9 cellular contexts compared by ENCODE assay signal in genomic region chr2:101112772-101113157, GRCh38. TPM values are rescaled to one million over a fixed set of nuclear protein-coding genes. Genes with fewer than 3 reads are reported as not detected.
DNase-seq lines count a peak whose midpoint lies in the region; ATAC-seq and TF ChIP-seq lines count a peak whose summit lies in the region.
"Had no signal": no experiment of that assay in that cellular context is flagged by ENCODE, and none has a peak within 500 bp of the region (broad histone marks: within the 10 kb centered on the region; RNA-seq: fewer than 3 reads in every experiment).

No MANE protein-coding gene starts in this region.

- H3K4me3 ChIP-seq in HUES48 (ENCODE audit: low read depth, low read length), result peak overlapping the region; percentile 46; the same call in 1 of the 2 replicates
- no peak overlapping the region for H3K4me3 ChIP-seq in Panc1 (ENCODE audit: low read depth in 2 of 2, low read length in 2 of 2)
- H3K4me3 ChIP-seq in smooth muscle cell, result no peak overlapping the region

- in situ Hi-C loops in Panc1 (cut with HindIII; ENCODE audit: low pct_unique_long_range_greater_than_20kb, low sequenced_read_pairs), result no loop called here

- POLR2A ChIA-PET in Panc1 (lab: Charles Lee), result no interaction called here

- H3K36me3 ChIP-seq in HUES48 (ENCODE audit: control insufficient read depth, insufficient read depth, low read length) (no peaks in the 10 kb centered on the region), Panc1 (ENCODE audit: control insufficient read depth, insufficient read depth, low read length) (no peaks in the 10 kb centered on the region), smooth muscle cell (ENCODE audit: low read depth) (no peaks in the 10 kb centered on the region)

- no peak for DNase-seq in Panc1 (ENCODE audit: low read depth, low spot score)
- no peak for DNase-seq in foreskin keratinocyte
- no peak for DNase-seq in smooth muscle cell (lab: John Stamatoyannopoulos, UW; ENCODE audit: unreplicated experiment)
- no peak for DNase-seq in RPMI8226
- no peak for DNase-seq in T-helper 1 cell
- no peak for DNase-seq in AML-193 (lab: John Stamatoyannopoulos, UW)
- DNase-seq in NCI-H2081 treated with DMSO at 0.1 percent for 48 hours (lab: John Stamatoyannopoulos, UW), result no peak
- DNase-seq: head of caudate nucleus had no signal

- H3K9me3 ChIP-seq in HUES48 (ENCODE audit: control insufficient read depth, insufficient read depth, low read length), result no peaks in the 10 kb centered on the region
- no peaks in the 10 kb centered on the region for H3K9me3 ChIP-seq in Panc1 (ENCODE audit: control insufficient read depth, insufficient read depth, low read depth, low read length)
- no peaks in the 10 kb centered on the region for H3K9me3 ChIP-seq in smooth muscle cell (replicated peaks; ENCODE audit: low read depth)

- H3K4me1 ChIP-seq in HUES48 (ENCODE audit: control insufficient read depth, insufficient read depth, low read length) (peaks cover 57% of the 10 kb centered on the region), Panc1 (ENCODE audit: control insufficient read depth, insufficient read depth, low read length) (peaks cover 93% of the 10 kb centered on the region), foreskin keratinocyte (peaks cover 23% of the 10 kb centered on the region), smooth muscle cell (ENCODE audit: low read depth) (peaks cover 9% of the 10 kb centered on the region)

- TF ChIP-seq CTCF in Panc1 (IDR thresholded peaks at IDR 0.05) (no peak), foreskin keratinocyte (conservative IDR thresholded peaks at IDR 0.05) (no peak), smooth muscle cell (IDR thresholded peaks at IDR 0.05; ENCODE audit: borderline replicate concordance, insufficient read depth, poor library complexity, severe bottlenecking) (no peak)

- H3K27me3 ChIP-seq in HUES48 (ENCODE audit: control insufficient read depth, insufficient read depth, low read length), result no peaks in the 10 kb centered on the region
- no peaks in the 10 kb centered on the region for H3K27me3 ChIP-seq in Panc1 (ENCODE audit: control insufficient read depth, insufficient read depth, low read length)
- H3K27me3 ChIP-seq in foreskin keratinocyte, result no peaks in the 10 kb centered on the region
- no peaks in the 10 kb centered on the region for H3K27me3 ChIP-seq in smooth muscle cell (ENCODE audit: low read depth)

- peaks cover 6% of the 10 kb centered on the region for H3F3A ChIP-seq in smooth muscle cell (ENCODE audit: low read depth)

- H3K27ac ChIP-seq in HUES48 (ENCODE audit: low read depth, low read length) (peak overlapping the region; percentile 90), Panc1 (ENCODE audit: low read length) (peak overlapping the region; percentile 100), foreskin keratinocyte (peak overlapping the region; percentile 85), smooth muscle cell (ENCODE audit: low read depth) (peak overlapping the region; percentile 64)

- no peak for ATAC-seq in Panc1
- ATAC-seq in foreskin keratinocyte, result no peak

- H4K20me1 ChIP-seq in smooth muscle cell (ENCODE audit: low read depth), result no peaks in the 10 kb centered on the region

- no TSS peak for BruUV-seq in Panc1 (replicated peaks; lab: Mats Ljungman, UMichigan)

- intact Hi-C loops in Panc1 (cut with micrococcal nuclease; ENCODE audit: unreplicated experiment), result loop anchor here (5.0 kb wide), 1 partner anchor 35 kb away; no protein-coding TSS in a partner anchor

- H3K9ac ChIP-seq in HUES48 (ENCODE audit: low read depth, low read length) (no peak overlapping the region), smooth muscle cell (ENCODE audit: low read depth) (no peak overlapping the region)

- WGBS in smooth muscle cell (ENCODE audit: low lambda C conversion rate), result 58% methylated on average over 6 of the region's 6 CpGs

- H3K4me2 ChIP-seq in smooth muscle cell, result peak overlapping the region; percentile 62

- H3K79me2 ChIP-seq in smooth muscle cell (ENCODE audit: low read depth), result no peaks in the 10 kb centered on the region

- CTCF ChIA-PET in Panc1 (lab: Charles Lee), result no interaction called here

- no peak overlapping the region for H2AFZ ChIP-seq in smooth muscle cell (ENCODE audit: low read depth)

RNA-seq across cellular contexts. Expression of gene TBC1D8, which starts 38.4 kb away (rescaled TPM):
- total RNA-seq in Panc1 (2021; ENCODE audit: unreplicated experiment) (139 TPM), foreskin keratinocyte (7.4 and 8.3 TPM in 2 replicates), smooth muscle cell (4.4 and 15.1 TPM in 2 replicates)
- 171 TPM for polyA plus RNA-seq in Panc1 (2012; ENCODE audit: insufficient read length)
- polyA plus RNA-seq in foreskin keratinocyte (2.3 and 3.0 TPM in 2 replicates), smooth muscle cell (0.89 and 2.1 TPM in 2 replicates)
